26 cellular contexts compared by ENCODE assay signal in the genomic region with DNA sequence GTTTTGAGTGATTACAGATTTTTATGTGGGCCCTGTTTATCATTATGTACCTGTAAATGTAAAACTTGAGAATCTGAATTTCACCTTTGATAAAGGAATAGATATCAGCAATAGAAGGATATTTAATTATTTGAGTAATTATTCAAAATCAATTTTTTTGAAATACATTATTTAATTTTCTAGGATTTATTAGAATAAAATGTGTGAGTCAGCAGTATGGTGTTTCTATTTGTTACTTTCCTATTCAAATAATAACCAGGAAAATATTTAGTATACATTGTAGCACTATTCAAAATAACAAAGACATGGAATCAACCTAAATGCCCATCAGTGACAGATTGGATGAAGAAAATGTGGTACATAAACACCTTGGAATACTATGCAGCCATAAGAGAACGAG. TPM values are rescaled to one million over a fixed set of nuclear protein-coding genes. Genes with fewer than 3 reads are reported as not detected.
A peak's percentile ranks its signal among the peaks of the same experiment; 100 is the strongest.
DNase-seq lines count a peak whose midpoint lies in the region; ATAC-seq, FAIRE-seq and TF ChIP-seq lines count a peak whose summit lies in the region.
"Had no signal": no experiment of that assay in that cellular context is flagged by ENCODE, and none has a peak within 500 bp of the region (broad histone marks: within the 10 kb centered on the region; RNA-seq: fewer than 3 reads in every experiment).

No MANE protein-coding gene starts in this region.

- TF ChIP-seq CTCF in A549 (IDR thresholded peaks at IDR 0.05) (no peak), K562 (IDR thresholded peaks at IDR 0.05 in 2 of 3, conservative IDR thresholded peaks at IDR 0.05 in 1 of 3; ENCODE audit: insufficient read depth in 2 of 3, low read depth in 1 of 3, low read length in 3 of 3) (no peak), nephron progenitor cell (IDR thresholded peaks at IDR 0.05) (no peak), mammary epithelial cell (conservative IDR thresholded peaks at IDR 0.05 in 1 of 2, IDR thresholded peaks at IDR 0.05 in 1 of 2; ENCODE audit: extremely low read depth in 1 of 2, insufficient read depth in 1 of 2, low read depth in 1 of 2, low read length in 2 of 2) (no peak)

- H3K36me3 Mint-ChIP-seq in nephron progenitor cell (ENCODE audit: low read depth), result peaks cover 29% of the 10 kb centered on the region

- H4K20me1 ChIP-seq in K562 (replicated peaks; ENCODE audit: control insufficient read depth, insufficient read depth, low read length) (no peaks in the 10 kb centered on the region), mammary epithelial cell (ENCODE audit: insufficient read depth, low read length) (no peaks in the 10 kb centered on the region)
- H4K20me1 ChIP-seq: BLaER1 had no signal

- H3K4me1 ChIP-seq in A549 (peaks cover 8% of the 10 kb centered on the region; the same call in 1 of the 3 replicates), K562 (replicated peaks in 1 of 2; ENCODE audit: control insufficient read depth in 2 of 2, insufficient read depth in 2 of 2, low read length in 2 of 2) (no peaks in the 10 kb centered on the region), mammary epithelial cell (ENCODE audit: insufficient read depth, low read length) (peaks cover 8% of the 10 kb centered on the region)
- H3K4me1 ChIP-seq: BE2C, BLaER1 had no signal

- H3K27me3 ChIP-seq in K562 (ENCODE audit: control insufficient read depth in 2 of 2, insufficient read depth in 2 of 2, low read length in 2 of 2) (no peaks in the 10 kb centered on the region), mammary epithelial cell (ENCODE audit: insufficient read depth, low read length) (no peaks in the 10 kb centered on the region)
- H3K27me3 ChIP-seq: BE2C, BLaER1 had no signal

- ATAC-seq in A549 (no peak), K562 (no peak)

- in situ Hi-C loops in K562 (cut with MboI) (no loop called here), mammary epithelial cell (cut with MboI; ENCODE audit: low sequenced_read_pairs in 2 of 2) (no loop called here)

- H3K4me1 Mint-ChIP-seq in nephron progenitor cell, result no peaks in the 10 kb centered on the region
- H3K4me1 Mint-ChIP-seq: CD14-positive monocyte had no signal

- H3K27ac ChIP-seq in A549, result no peak overlapping the region
- no peak overlapping the region for H3K27ac ChIP-seq in K562 (ENCODE audit: extremely low read depth, low read depth, low read length)
- no peak overlapping the region for H3K27ac ChIP-seq in mammary epithelial cell (ENCODE audit: insufficient read depth, low read depth, low read length)
- H3K27ac ChIP-seq: BLaER1 had no signal

- H3K36me3 ChIP-seq in K562 (ENCODE audit: control insufficient read depth, insufficient read depth, low read length) (peaks cover 81% of the 10 kb centered on the region), mammary epithelial cell (ENCODE audit: insufficient read depth, low read length) (peaks cover 30% of the 10 kb centered on the region)
- H3K36me3 ChIP-seq: BE2C had no signal

- WGBS in A549 (ENCODE audit: missing lambda C conversion rate), result 90% methylated on average over 1 of the region's 1 CpG
- WGBS in K562 (ENCODE audit: insufficient coverage, low coverage, missing lambda C conversion rate), result 81% methylated on average over 1 of the region's 1 CpG
- WGBS in mammary epithelial cell (ENCODE audit: low coverage, missing lambda C conversion rate), result 91% methylated on average over 1 of the region's 1 CpG

- no peaks in the 10 kb centered on the region for H3K9me1 ChIP-seq in K562 (ENCODE audit: control insufficient read depth, insufficient read depth, low read length)

- H3K79me2 ChIP-seq in K562 (ENCODE audit: control insufficient read depth, insufficient read depth, low read length) (no peaks in the 10 kb centered on the region), mammary epithelial cell (ENCODE audit: insufficient read depth, low read length) (no peaks in the 10 kb centered on the region)

- CTCF ChIA-PET in A549 (lab: Yijun Ruan, JAX), result interaction anchor here (1.1 to 2.4 kb wide), 4 partner anchors 21 to 196 kb away, joined by 3 to 12 read pairs (median 4); no protein-coding TSS in a partner anchor
- CTCF ChIA-PET in K562 (lab: Yijun Ruan, JAX; ENCODE audit: low intra/inter-chr PET ratio), result no interaction called here
- CTCF ChIA-PET in mammary epithelial cell (lab: Charles Lee; ENCODE audit: low non-redundant PET), result interaction anchor here (0.7 kb wide), 1 partner anchor 22 kb away, joined by 7 read pairs; a partner anchor contains a TSS

- H3K4me2 ChIP-seq in A549 (no peak overlapping the region), K562 (ENCODE audit: insufficient read depth, low read length) (no peak overlapping the region), mammary epithelial cell (ENCODE audit: insufficient read depth, low read depth, low read length) (no peak overlapping the region)
- H3K4me2 ChIP-seq: BLaER1 had no signal

- no peaks in the 10 kb centered on the region for H3K27me3 Mint-ChIP-seq in nephron progenitor cell (ENCODE audit: low read depth, poor library complexity)
- H3K27me3 Mint-ChIP-seq: CD4-positive, alpha-beta memory T cell; CD4-positive, CD25-positive, alpha-beta regulatory T cell; CD8-positive, alpha-beta memory T cell had no signal

- BruUV-seq in K562 (replicated peaks; lab: Mats Ljungman, UMichigan) (no TSS peak), mammary epithelial cell (replicated peaks; lab: Mats Ljungman, UMichigan) (no TSS peak)

- no peaks in the 10 kb centered on the region for H3K9me3 ChIP-seq in A549
- no peaks in the 10 kb centered on the region for H3K9me3 ChIP-seq in K562 (replicated peaks; ENCODE audit: control insufficient read depth, insufficient read depth, low read depth, low read length)
- no peaks in the 10 kb centered on the region for H3K9me3 ChIP-seq in mammary epithelial cell (replicated peaks; ENCODE audit: insufficient read depth, low read length)
- H3K9me3 ChIP-seq: BE2C, BLaER1 had no signal

- no peak for TF ChIP-seq EP300 in A549 (IDR thresholded peaks at IDR 0.05)
- no peak for TF ChIP-seq EP300 in K562 (IDR thresholded peaks at IDR 0.05; ENCODE audit: low read length)

- H3K27ac Mint-ChIP-seq in nephron progenitor cell, result peak overlapping the region; percentile 73
- H3K27ac Mint-ChIP-seq: CD14-positive monocyte; CD4-positive, alpha-beta memory T cell; CD4-positive, CD25-positive, alpha-beta regulatory T cell had no signal

- POLR2A ChIA-PET in A549 (lab: Yijun Ruan, JAX) (no interaction called here), K562 (lab: Yijun Ruan, JAX) (interaction anchor here (0.6 to 0.9 kb wide), 3 partner anchors 115 to 374 kb away, joined by 3 to 4 read pairs (median 4); a partner anchor contains a TSS)

- H3K4me3 ChIP-seq in A549 (no peak overlapping the region), K562 (no peak overlapping the region), mammary epithelial cell (replicated peaks in 1 of 3; ENCODE audit: insufficient read depth in 1 of 3, low read depth in 2 of 3, low read length in 3 of 3) (no peak overlapping the region)
- H3K4me3 ChIP-seq: BLaER1 had no signal

- H2AFZ ChIP-seq in K562 (ENCODE audit: low read depth, low read length), result no peak overlapping the region
- no peak overlapping the region for H2AFZ ChIP-seq in mammary epithelial cell (ENCODE audit: low read depth, low read length)

- H3K4me3 Mint-ChIP-seq in nephron progenitor cell, result no peak overlapping the region
- H3K4me3 Mint-ChIP-seq: CD14-positive monocyte; CD4-positive, alpha-beta memory T cell; CD4-positive, CD25-positive, alpha-beta regulatory T cell; CD8-positive, alpha-beta memory T cell had no signal

- intact Hi-C loops in K562 (cut with micrococcal nuclease), result no loop called here
- intact Hi-C loops in mammary epithelial cell (cut with micrococcal nuclease), result no loop called here

- no peaks in the 10 kb centered on the region for H3K9me3 Mint-ChIP-seq in nephron progenitor cell
- H3K9me3 Mint-ChIP-seq: CD4-positive, alpha-beta memory T cell; CD4-positive, CD25-positive, alpha-beta regulatory T cell; CD8-positive, alpha-beta memory T cell had no signal

- DNase-seq in A549 (ENCODE audit: low read depth in 1 of 2, low spot score in 1 of 2) (no peak), K562 (ENCODE audit: extremely low read depth in 1 of 4, low spot score in 3 of 4) (no peak), nephron progenitor cell (no peak), HK-2 (ENCODE audit: unreplicated experiment) (no peak), NCI-H1930 (lab: John Stamatoyannopoulos, UW) (no peak), mammary epithelial cell (no peak)
- DNase-seq: 8988T; ACHN; BE2C; C1 segment of cervical spinal cord; CD4-positive, alpha-beta memory T cell; CD4-positive, CD25-positive, alpha-beta regulatory T cell; CD8-positive, alpha-beta memory T cell; COR-L47; DMS 273 treated with DMSO at 0.1 percent for 48 hours; DMS153; DMS53; DMS79; DND-41; EL; GF-D8 had no signal

- TF ChIP-seq RAD21 in A549 (conservative IDR thresholded peaks at IDR 0.05 in 1 of 2, IDR thresholded peaks at IDR 0.05 in 1 of 2) (no peak), K562 (CRISPR knock-in tag; conservative IDR thresholded peaks at IDR 0.05 in 1 of 2, IDR thresholded peaks at IDR 0.05 in 1 of 2) (no peak)

- FAIRE-seq in A204.1 (lab: Jason Lieb, UNC) (peak; percentile 56), A549 (lab: Jason Lieb, UNC) (no peak), K562 (lab: Jason Lieb, UNC) (no peak)
- FAIRE-seq: GM12891, GM19239 had no signal

- dilution Hi-C loops in mammary epithelial cell (cut with HindIII; ENCODE audit: low sequenced_read_pairs), result no loop called here

- H3K9ac ChIP-seq in K562 (ENCODE audit: insufficient read depth in 1 of 2, low read depth in 2 of 2, low read length in 2 of 2) (no peak overlapping the region), mammary epithelial cell (ENCODE audit: insufficient read depth, low read length) (no peak overlapping the region)
- H3K9ac ChIP-seq: BLaER1 had no signal

- no peak for TF ChIP-seq POLR2A in A549 (IDR thresholded peaks at IDR 0.05; ENCODE audit: low read length)
- no peak for TF ChIP-seq POLR2A in K562 (conservative IDR thresholded peaks at IDR 0.05)

RNA-seq across cellular contexts. Expression of a gene that starts 22.1 kb away (rescaled TPM):
- 31.1 and 36.8 TPM in 2 replicates for polyA plus RNA-seq in A549 (2011; rRNA removed)
- 9.6 and 14.6 TPM in 2 replicates for polyA plus RNA-seq in A549 (2012; cell fraction: cytosol; rRNA removed)
- 8.0 and 17.2 TPM in 2 replicates for polyA plus RNA-seq in A549 (2012; cell fraction: nucleus; rRNA removed)
- 19.9 to 23.2 TPM (median 21.3 TPM) in 3 replicates for polyA plus RNA-seq in A549 (2017; fragmentation: RNase III; extraction: RNeasy Plus Mini Kit Qiagen cat#74134 plus additional on column Dnase treatment)
- 18.8 and 20.5 TPM in 2 replicates for polyA minus RNA-seq in A549 (2011; rRNA and poly(A)+ RNA removed)
- 37.7 and 89.2 TPM in 2 replicates for total RNA-seq in K562 (2011; cell fraction: chromatin; rRNA removed; ENCODE audit: low replicate concordance)
- total RNA-seq in K562 (2011; cell fraction: nucleolus; rRNA removed), result 26.5 and 27.1 TPM in 2 replicates
- total RNA-seq in K562 (2011; cell fraction: nucleoplasm; rRNA removed), result 32.0 and 50.1 TPM in 2 replicates
- total RNA-seq in K562 (2014; rRNA removed), result 27.0 and 32.7 TPM in 2 replicates
- 33.4 and 35.3 TPM in 2 replicates for total RNA-seq in K562 (2014; rRNA removed; fragmentation: Illumina TruSeq; extraction: Trizol)
- total RNA-seq in K562 (2015; rRNA removed; fragmentation: Illumina TruSeq; extraction: Trizol), result 31.7 and 37.5 TPM in 2 replicates
- total RNA-seq in K562 (2021), result 42.6 and 42.7 TPM in 2 replicates
- polyA plus RNA-seq in K562 (2011; rRNA removed), result 28.1 and 36.4 TPM in 2 replicates
- polyA plus RNA-seq in K562 (2011; cell fraction: cytosol; rRNA removed), result 17.9 and 20.3 TPM in 2 replicates
- polyA plus RNA-seq in K562 (2011; cell fraction: nucleus; rRNA removed), result 29.4 and 33.3 TPM in 2 replicates
- polyA plus RNA-seq in K562 (2012), result 19.3 and 25.7 TPM in 2 replicates
- 24.8 and 32.6 TPM in 2 replicates for polyA plus RNA-seq in K562 (2014; fragmentation: Illumina TruSeq; extraction: Trizol)
- 1 to 10 TPM; 6.5 to 10.0 TPM for polyA plus RNA-seq in K562 (2014; fragmentation: Nextera tagmentation; extraction: Ambion mirVana)
- 23.3 TPM in 2 replicates for polyA plus RNA-seq in K562 (2014; rRNA removed)
- polyA minus RNA-seq in K562 (2011; rRNA and poly(A)+ RNA removed), result 50.3 and 54.6 TPM in 2 replicates
- 24.0 and 25.2 TPM in 2 replicates for polyA minus RNA-seq in K562 (2011; cell fraction: cytosol; rRNA and poly(A)+ RNA removed)
- 40.5 and 64.5 TPM in 2 replicates for polyA minus RNA-seq in K562 (2011; cell fraction: nucleus; rRNA and poly(A)+ RNA removed)
- 10 to 100 TPM; 32.8 to 46.0 TPM for total RNA-seq in mammary epithelial cell
- polyA plus RNA-seq in mammary epithelial cell, result 12.9 TPM
- 7.0 TPM for polyA minus RNA-seq in mammary epithelial cell
